In genomic region chr6:43355862-43356590, GRCh38 we compare ENCODE assay signal across 9 cellular contexts. TPM values are rescaled to one million over a fixed set of nuclear protein-coding genes. Genes with fewer than 3 reads are reported as not detected.
DNase-seq lines count a peak whose midpoint lies in the region; ATAC-seq, FAIRE-seq and TF ChIP-seq lines count a peak whose summit lies in the region.
"Had no signal": no experiment of that assay in that cellular context is flagged by ENCODE, and none has a peak within 500 bp of the region (broad histone marks: within the 10 kb centered on the region; RNA-seq: fewer than 3 reads in every experiment).

No MANE protein-coding gene starts in this region.

- CTCF ChIA-PET in Caco-2 (lab: Charles Lee), result interaction anchor here (0.5 to 1.7 kb wide), 10 partner anchors 14 to 822 kb away, joined by 3 to 8 read pairs (median 4); partner anchors contain the start of genes CNPY3, DNPH1 and ZNF318

- H3K27me3 Mint-ChIP-seq in Caco-2 (ENCODE audit: insufficient read depth, unreplicated experiment) (no peaks in the 10 kb centered on the region), HFFc6 (ENCODE audit: insufficient read depth) (peaks cover 2% of the 10 kb centered on the region; the same call in 1 of the 2 replicates), astrocyte (ENCODE audit: low read depth, unreplicated experiment) (no peaks in the 10 kb centered on the region)
- H3K27me3 Mint-ChIP-seq in activated naive CD8-positive, alpha-beta T cell treated with anti-CD3 and anti-CD28 coated beads for 36 hours, result no peaks in the 10 kb centered on the region
- H3K27me3 Mint-ChIP-seq: activated naive CD8-positive, alpha-beta T cell treated with anti-CD3 and anti-CD28 coated beads, Interleukin-2, amount 10 ng/mL, durations not matched to agents 7 days and 5 days had no signal

- H4K20me1 ChIP-seq in astrocyte (ENCODE audit: insufficient read depth, low read length), result peaks cover 10% of the 10 kb centered on the region

- intact Hi-C loops in Caco-2 (cut with micrococcal nuclease; ENCODE audit: unreplicated experiment), result no loop called here

- H3K27ac Mint-ChIP-seq in Caco-2 (ENCODE audit: unreplicated experiment) (no peak overlapping the region), HFFc6 (peak overlapping the region; percentile 40), astrocyte (ENCODE audit: unreplicated experiment) (no peak overlapping the region)
- H3K27ac Mint-ChIP-seq in activated naive CD8-positive, alpha-beta T cell treated with anti-CD3 and anti-CD28 coated beads for 36 hours, result no peak overlapping the region
- H3K27ac Mint-ChIP-seq: activated naive CD8-positive, alpha-beta T cell treated with anti-CD3 and anti-CD28 coated beads, Interleukin-2, amount 10 ng/mL, durations not matched to agents 7 days and 5 days had no signal

- FAIRE-seq in astrocyte (lab: Jason Lieb, UNC), result no peak

- POLR2A ChIA-PET in Caco-2 (lab: Charles Lee), result interaction anchor here (0.6 kb wide), 2 partner anchors 66 to 124 kb away, joined by 8 read pairs; no protein-coding TSS in a partner anchor

- H3K36me3 ChIP-seq in Caco-2 (ENCODE audit: control insufficient read depth, insufficient read depth, low read length) (peaks cover 2% of the 10 kb centered on the region; the same call in 1 of the 2 replicates), astrocyte (ENCODE audit: insufficient read depth, low read length) (peaks cover 25% of the 10 kb centered on the region)

- no peaks in the 10 kb centered on the region for H3K79me2 ChIP-seq in astrocyte (ENCODE audit: insufficient read depth, low read length)

- TF ChIP-seq CTCF in Caco-2 (IDR thresholded peaks at IDR 0.05; ENCODE audit: insufficient read depth in 1 of 2, low read depth in 1 of 2, low read length in 1 of 2, severe bottlenecking in 1 of 2, unreplicated experiment in 1 of 2) (peak; percentile 29 to 52), HFFc6 (IDR thresholded peaks at IDR 0.05) (peak; percentile 66), astrocyte (IDR thresholded peaks at IDR 0.05; ENCODE audit: insufficient read depth, low read depth, low read length) (peak; percentile 15)

- no peak for ATAC-seq in GM18873 (IDR thresholded peaks at IDR 0.05; ENCODE audit: low FRiP score, unreplicated experiment)

- H3K4me2 ChIP-seq in astrocyte (ENCODE audit: low read length), result peak overlapping the region; percentile 33

- H3K36me3 Mint-ChIP-seq in Caco-2 (ENCODE audit: insufficient read depth, unreplicated experiment) (peaks cover 30% of the 10 kb centered on the region), HFFc6 (ENCODE audit: low read depth) (peaks cover 51% of the 10 kb centered on the region), astrocyte (ENCODE audit: low read depth, unreplicated experiment) (peaks cover 30% of the 10 kb centered on the region)
- peaks cover 18% of the 10 kb centered on the region for H3K36me3 Mint-ChIP-seq in activated naive CD8-positive, alpha-beta T cell treated with anti-CD3 and anti-CD28 coated beads for 36 hours

- H3K4me1 ChIP-seq in Caco-2 (0 out of 2 replicates have a peak, but pooled peaks cover 3% of the 10 kb centered on the region), astrocyte (ENCODE audit: insufficient read depth, low read length) (peaks cover 12% of the 10 kb centered on the region)

- DNase-seq in Caco-2 (peak in 1 of 2 experiments; percentile 32), HFFc6 (peak; percentile 37), astrocyte (ENCODE audit: low read depth) (no peak), left kidney (ENCODE audit: low read depth, low spot score) (peak; percentile 16), putamen (ENCODE audit: low spot score) (no peak), NCI-H1694 (lab: John Stamatoyannopoulos, UW) (no peak)
- no peak for DNase-seq in activated naive CD8-positive, alpha-beta T cell treated with anti-CD3 and anti-CD28 coated beads for 36 hours
- DNase-seq: activated naive CD8-positive, alpha-beta T cell treated with anti-CD3 and anti-CD28 coated beads, Interleukin-2, amount 10 ng/mL, durations not matched to agents 7 days and 5 days had no signal

- H3K27ac ChIP-seq in astrocyte (ENCODE audit: low read depth, low read length), result no peak overlapping the region

- no peak overlapping the region for H3K4me3 Mint-ChIP-seq in Caco-2 (ENCODE audit: unreplicated experiment)
- H3K4me3 Mint-ChIP-seq in HFFc6, result no peak overlapping the region
- H3K4me3 Mint-ChIP-seq in astrocyte (ENCODE audit: unreplicated experiment), result no peak overlapping the region
- no peak overlapping the region for H3K4me3 Mint-ChIP-seq in activated naive CD8-positive, alpha-beta T cell treated with anti-CD3 and anti-CD28 coated beads for 36 hours
- H3K4me3 Mint-ChIP-seq: activated naive CD8-positive, alpha-beta T cell treated with anti-CD3 and anti-CD28 coated beads, Interleukin-2, amount 10 ng/mL, durations not matched to agents 7 days and 5 days had no signal

- H2AFZ ChIP-seq in astrocyte (ENCODE audit: low read depth, low read length), result no peak overlapping the region

- H3K4me3 ChIP-seq in Caco-2 (ENCODE audit: low read depth, low read length) (no peak overlapping the region), astrocyte (ENCODE audit: insufficient read depth, low read depth, low read length) (no peak overlapping the region)

- no peaks in the 10 kb centered on the region for H3K27me3 ChIP-seq in Caco-2 (replicated peaks; ENCODE audit: control insufficient read depth, insufficient read depth, low read length)
- no peaks in the 10 kb centered on the region for H3K27me3 ChIP-seq in astrocyte (ENCODE audit: insufficient read depth, low read length)

- H3K9me3 Mint-ChIP-seq in Caco-2 (ENCODE audit: unreplicated experiment) (no peaks in the 10 kb centered on the region), HFFc6 (no peaks in the 10 kb centered on the region), astrocyte (ENCODE audit: unreplicated experiment) (no peaks in the 10 kb centered on the region)
- no peaks in the 10 kb centered on the region for H3K9me3 Mint-ChIP-seq in activated naive CD8-positive, alpha-beta T cell treated with anti-CD3 and anti-CD28 coated beads for 36 hours
- H3K9me3 Mint-ChIP-seq: activated naive CD8-positive, alpha-beta T cell treated with anti-CD3 and anti-CD28 coated beads, Interleukin-2, amount 10 ng/mL, durations not matched to agents 7 days and 5 days had no signal

- H3K9me3 ChIP-seq in Caco-2, result no peaks in the 10 kb centered on the region
- no peaks in the 10 kb centered on the region for H3K9me3 ChIP-seq in astrocyte (ENCODE audit: insufficient read depth, low read depth, low read length)

- H3K9ac ChIP-seq in astrocyte (ENCODE audit: low read length), result no peak overlapping the region

- no TSS peak for BruUV-seq in Caco-2 (replicated peaks; lab: Mats Ljungman, UMichigan)

- H3K4me1 Mint-ChIP-seq in Caco-2 (ENCODE audit: low read depth, unreplicated experiment) (no peaks in the 10 kb centered on the region), HFFc6 (ENCODE audit: low read depth) (peaks cover 34% of the 10 kb centered on the region), astrocyte (ENCODE audit: low read depth, unreplicated experiment) (peaks cover 8% of the 10 kb centered on the region)
- peaks cover 5% of the 10 kb centered on the region for H3K4me1 Mint-ChIP-seq in activated naive CD8-positive, alpha-beta T cell treated with anti-CD3 and anti-CD28 coated beads for 36 hours
- H3K4me1 Mint-ChIP-seq: activated naive CD8-positive, alpha-beta T cell treated with anti-CD3 and anti-CD28 coated beads, Interleukin-2, amount 10 ng/mL, durations not matched to agents 7 days and 5 days had no signal

RNA-seq across cellular contexts. Expression of gene ZNF318, which starts 13.4 kb away (rescaled TPM):
- total RNA-seq in Caco-2 (2022) (11.2 and 11.7 TPM in 2 replicates), astrocyte (9.8 and 10.9 TPM in 2 replicates)
- 10 to 100 TPM; 11.1 to 13.3 (median 11.8) TPM for total RNA-seq in HFFc6 (2021; fragmentation: NEBNext Ultra II Directional; extraction: Animal tissue kit (Norgen Biotek cat#: 25700))
- 10 to 100 TPM in 1 of 2 experiments, 1 to 10 TPM in 1; 10.0 to 10.1 TPM for total RNA-seq in activated naive CD8-positive, alpha-beta T cell treated with anti-CD3 and anti-CD28 coated beads for 36 hours

RNA-seq across cellular contexts. Expression of gene CRIP3, which starts 47.4 kb away (rescaled TPM):
- total RNA-seq in Caco-2 (2022) (not detected in 2 replicates), astrocyte (not detected in 2 replicates)
- not detected for total RNA-seq in HFFc6 (2021; fragmentation: NEBNext Ultra II Directional; extraction: Animal tissue kit (Norgen Biotek cat#: 25700))
- 1 to 10 TPM; 1.4 to 1.5 TPM for total RNA-seq in activated naive CD8-positive, alpha-beta T cell treated with anti-CD3 and anti-CD28 coated beads for 36 hours

RNA-seq across cellular contexts. Expression of gene SLC22A7, which starts 58.0 kb away (rescaled TPM):
- not detected in 2 replicates for total RNA-seq in Caco-2 (2022)
- total RNA-seq in HFFc6 (2021; fragmentation: NEBNext Ultra II Directional; extraction: Animal tissue kit (Norgen Biotek cat#: 25700)), result not detected
- total RNA-seq in astrocyte, result not detected in 2 replicates
- total RNA-seq in activated naive CD8-positive, alpha-beta T cell treated with anti-CD3 and anti-CD28 coated beads for 36 hours, result not detected
- total RNA-seq: activated naive CD8-positive, alpha-beta T cell treated with anti-CD3 and anti-CD28 coated beads, Interleukin-2, amount 10 ng/mL, durations not matched to agents 7 days and 5 days had no signal

Comparison
In these comparisons a context has a peak if more than half of its experiments do, and no peak if none do; other contexts are left out.
1. DNase-seq: peak in HFFc6 (single experiment) and left kidney (single experiment); none in astrocyte (single experiment), putamen (single experiment), activated naive CD8-positive, alpha-beta T cell treated with anti-CD3 and anti-CD28 coated beads for 36 hours (single experiment) and NCI-H1694 (single experiment).
2. CTCF ChIP-seq: peak in every context shown above with its lines; median percentile 66 in HFFc6; 40 in Caco-2; 15 in astrocyte.